ENCODE assay signal across 34 cellular contexts in the genomic region with DNA sequence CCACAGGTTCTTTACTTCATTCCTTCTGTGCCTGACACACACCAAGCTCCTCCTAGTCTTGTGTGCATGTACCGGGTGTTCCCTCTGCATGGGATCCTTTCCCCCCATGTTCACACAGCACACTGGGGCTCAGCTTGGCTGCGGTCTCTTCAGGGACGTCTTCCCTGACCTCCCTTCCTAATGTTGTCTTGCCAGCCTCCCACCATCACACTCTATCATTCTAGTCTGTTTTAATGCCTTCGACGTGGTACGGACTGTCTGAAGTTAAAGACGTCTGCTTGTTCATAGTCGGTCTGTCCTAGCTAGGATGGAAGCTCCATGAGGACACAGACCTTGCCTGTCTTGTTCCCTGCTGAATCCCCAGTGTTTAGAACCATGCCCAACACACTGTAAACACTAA.
"Had no signal": no experiment of that assay in that cellular context is flagged by ENCODE, and none has a peak within 500 bp of the region (broad histone marks: within the 10 kb centered on the region; RNA-seq: fewer than 3 reads in every experiment).

No MANE protein-coding gene starts in this region.

- H3K9me3 ChIP-seq: adrenal gland, body of pancreas, breast epithelium had no signal

- ATAC-seq: activated CD8-positive, alpha-beta T cell treated with anti-CD3 and anti-CD28 coated beads for 36 hours; activated naive CD4-positive, alpha-beta T cell treated with anti-CD3 and anti-CD28 coated beads, Interleukin-2, amount 50 U/mL, for 72 hours; activated T-cell treated with anti-CD3 and anti-CD28 coated beads, Interleukin-2, amount 50 U/mL, for 4 hours; activated T-cell treated with anti-CD3 and anti-CD28 coated beads, Interleukin-2, amount 50 U/mL, for 72 hours; activated T-helper 17 cell treated with anti-CD3 and anti-CD28 coated beads, Interleukin-2, amount 50 U/mL, for 72 hours; body of pancreas had no signal

- H3K36me3 ChIP-seq: breast epithelium had no signal

- H3K4me1 ChIP-seq: body of pancreas, breast epithelium had no signal

- FAIRE-seq: astrocyte, TTC549 had no signal

- H3K27me3 ChIP-seq: adrenal gland, body of pancreas, brain microvascular endothelial cell, breast epithelium had no signal

- H3K27ac ChIP-seq: adrenal gland, body of pancreas, brain microvascular endothelial cell, breast epithelium, VCaP had no signal

- DNase-seq: activated B cell treated with CpG ODN at 0.5 μM for 24 hours; activated CD4-positive, alpha-beta memory T cell treated with anti-CD3 and anti-CD28 coated beads for 36 hours; activated CD4-positive, alpha-beta T cell treated with anti-CD3 and anti-CD28 coated beads for 4 hours; activated CD4-positive, alpha-beta T cell treated with anti-CD3 and anti-CD28 coated beads, Interleukin-2, amount 10 ng/mL, durations not matched to agents 24 days and 14 days; activated CD4-positive, alpha-beta T cell treated with anti-CD3 and anti-CD28 coated beads, Interleukin-2, amount 50 U/mL, for 1 hour; activated CD4-positive, alpha-beta T cell treated with anti-CD3 and anti-CD28 coated beads, Interleukin-2, amount 50 U/mL, for 4 hours; activated CD4-positive, CD25-positive, alpha-beta regulatory T cell treated with anti-CD3 and anti-CD28 coated beads, Interleukin-2, amount 50 U/mL, for 72 hours; activated CD8-positive, alpha-beta memory T cell treated with anti-CD3 and anti-CD28 coated beads, Interleukin-2, amount 50 U/mL, for 4 hours; activated CD8-positive, alpha-beta T cell treated with anti-CD3 and anti-CD28 coated beads for 36 hours; activated effector memory CD4-positive, alpha-beta T cell treated with anti-CD3 and anti-CD28 coated beads, Interleukin-2, amount 50 U/mL, for 16 hours; activated gamma-delta T cell treated with Interleukin-2 at 50 U/mL for 16 hours; activated naive CD4-positive, alpha-beta T cell; activated naive CD4-positive, alpha-beta T cell treated with anti-CD3 and anti-CD28 coated beads for 36 hours; activated naive CD4-positive, alpha-beta T cell treated with anti-CD3 and anti-CD28 coated beads, Interleukin-2, amount 50 U/mL, for 16 hours; activated naive CD8-positive, alpha-beta T cell treated with anti-CD3 and anti-CD28 coated beads for 36 hours; activated T-cell treated with anti-CD3 and anti-CD28 coated beads for 4 hours; activated T-cell treated with anti-CD3 and anti-CD28 coated beads, Interleukin-2, amount 50 U/mL, for 1 hour; activated T-cell treated with anti-CD3 and anti-CD28 coated beads, Interleukin-2, amount 50 U/mL, for 4 hours; activated T-cell treated with anti-CD3 and anti-CD28 coated beads, Interleukin-2, amount 50 U/mL, for 72 hours; adrenal gland; amniotic stem cell; aorta; body of pancreas; brain microvascular endothelial cell; central memory CD4-positive, alpha-beta T cell; T-helper 1 cell; T-helper 2 cell; T-helper 9 cell had no signal

- H3K4me3 ChIP-seq: adrenal gland, body of pancreas, breast epithelium had no signal
